In genomic region chr13:47639716-47640447, GRCh38 we compare ENCODE assay signal across 20 cellular contexts.
"Had no signal": no experiment of that assay in that cellular context is flagged by ENCODE, and none has a peak within 500 bp of the region (broad histone marks: within the 10 kb centered on the region; RNA-seq: fewer than 3 reads in every experiment).

No MANE protein-coding gene starts in this region.

- H3K36me3 Mint-ChIP-seq: activated naive CD8-positive, alpha-beta T cell treated with anti-CD3 and anti-CD28 coated beads for 36 hours; memory B cell had no signal

- H3K4me1 Mint-ChIP-seq: activated naive CD8-positive, alpha-beta T cell treated with anti-CD3 and anti-CD28 coated beads for 36 hours; memory B cell had no signal

- H3K27ac Mint-ChIP-seq: activated naive CD8-positive, alpha-beta T cell treated with anti-CD3 and anti-CD28 coated beads for 36 hours; activated T-helper 1 cell treated with anti-CD3 and anti-CD28 coated beads, Interleukin-12 subunit alpha, Interleukin-12 subunit beta, Interleukin-2, Interleukin-4 antibody, amounts not matched to agents 30 ng/mL and 10 ng/mL and 1 ng/mL, durations not matched to agents 14 hours and 24 hours and 36 hours; effector memory CD8-positive, alpha-beta T cell; memory B cell; natural killer cell treated with Interleukin-12 subunit alpha and Interleukin-12 subunit beta and Interleukin-15 and Interleukin-18, amount 100 ng/mL, for 72 hours had no signal

- H3K4me3 Mint-ChIP-seq: activated naive CD8-positive, alpha-beta T cell treated with anti-CD3 and anti-CD28 coated beads for 36 hours; activated T-helper 1 cell treated with anti-CD3 and anti-CD28 coated beads, Interleukin-12 subunit alpha, Interleukin-12 subunit beta, Interleukin-2, Interleukin-4 antibody, amounts not matched to agents 30 ng/mL and 10 ng/mL and 1 ng/mL, durations not matched to agents 14 hours and 24 hours and 36 hours; effector memory CD8-positive, alpha-beta T cell; memory B cell; natural killer cell treated with Interleukin-12 subunit alpha and Interleukin-12 subunit beta and Interleukin-15 and Interleukin-18, amount 100 ng/mL, for 72 hours had no signal

- H3K27me3 Mint-ChIP-seq: activated naive CD8-positive, alpha-beta T cell treated with anti-CD3 and anti-CD28 coated beads for 36 hours; effector memory CD8-positive, alpha-beta T cell; natural killer cell treated with Interleukin-12 subunit alpha and Interleukin-12 subunit beta and Interleukin-15 and Interleukin-18, amount 100 ng/mL, for 72 hours had no signal

- DNase-seq: activated CD4-positive, alpha-beta T cell treated with anti-CD3 and anti-CD28 coated beads, Interleukin-2, amount 50 U/mL, for 1 hour; activated CD8-positive, alpha-beta memory T cell treated with anti-CD3 and anti-CD28 coated beads for 24 hours; activated naive CD8-positive, alpha-beta T cell treated with anti-CD3 and anti-CD28 coated beads for 36 hours; aorta; cerebellar nuclear complex; dermis blood vessel endothelial cell; effector memory CD8-positive, alpha-beta T cell; left lung; posterior cingulate gyrus; small intestine; stimulated activated CD4-positive, alpha-beta T cell treated with anti-CD3 and anti-CD28 coated beads, Interleukin-4, amount 100 ng/mL, for 4 hours; stimulated activated naive CD8-positive, alpha-beta T cell treated with anti-CD3 and anti-CD28 coated beads, Interleukin-15, Interleukin-2, amounts not matched to agents 100 U/mL and 50 U/mL, for 24 hours; T-helper 9 cell; trophoblast cell had no signal

- H3K27me3 ChIP-seq: hepatocyte, left lung, right atrium auricular region had no signal

- H3K4me1 ChIP-seq: left lung, right atrium auricular region had no signal

- ATAC-seq: activated CD4-positive, CD25-positive, alpha-beta regulatory T cell treated with anti-CD3 and anti-CD28 coated beads, Interleukin-2, amount 50 U/mL, for 24 hours; effector memory CD8-positive, alpha-beta T cell; left lung; natural killer cell treated with Interleukin-12 subunit alpha and Interleukin-12 subunit beta and Interleukin-15 and Interleukin-18, amount 100 ng/mL, for 72 hours; stimulated activated naive CD8-positive, alpha-beta T cell treated with anti-CD3 and anti-CD28 coated beads, Interleukin-15, Interleukin-2, amounts not matched to agents 100 U/mL and 50 U/mL, for 24 hours had no signal

- H3K4me3 ChIP-seq: hepatocyte, left lung, right atrium auricular region had no signal

- H3K36me3 ChIP-seq: left lung, right atrium auricular region had no signal

- H3K27ac ChIP-seq: hepatocyte, left lung, right atrium auricular region had no signal
